Comparison of ENCODE assay signal across 19 cellular contexts in the genomic region with DNA sequence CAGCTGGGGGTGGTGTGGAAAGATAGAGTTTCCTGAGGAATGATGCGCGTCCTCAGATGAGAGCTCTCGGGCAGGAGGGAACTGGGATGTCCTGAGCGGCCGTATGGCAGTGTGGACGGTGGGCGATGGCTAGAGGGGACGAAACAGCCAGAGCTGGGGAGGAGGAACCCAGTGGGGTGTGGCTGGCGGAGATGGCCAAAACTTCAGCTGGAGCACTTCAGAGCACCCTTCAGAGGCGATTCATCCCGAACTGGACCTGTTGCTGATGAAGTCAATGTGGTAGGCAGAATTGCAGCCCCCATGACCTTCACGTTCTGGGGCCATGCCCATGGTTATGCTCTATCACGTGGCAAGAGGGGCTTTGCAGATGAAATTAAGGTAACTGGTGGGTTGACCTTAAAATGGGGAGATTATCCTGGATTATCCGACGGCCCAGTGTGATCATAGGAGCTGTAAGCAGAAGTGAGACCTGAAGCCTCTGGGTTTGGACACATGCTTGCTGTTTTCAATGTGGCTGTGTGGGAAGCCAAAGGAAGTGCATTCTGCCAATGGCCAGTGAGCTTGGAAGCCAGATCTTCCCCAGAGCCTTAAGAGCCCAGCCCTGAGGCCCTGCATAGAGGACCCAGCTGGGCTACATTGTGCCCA. TPM values are rescaled to one million over a fixed set of nuclear protein-coding genes. Genes with fewer than 3 reads are reported as not detected.
DNase-seq lines count a peak whose midpoint lies in the region; ATAC-seq and TF ChIP-seq lines count a peak whose summit lies in the region.
"Had no signal": no experiment of that assay in that cellular context is flagged by ENCODE, and none has a peak within 500 bp of the region (broad histone marks: within the 10 kb centered on the region; RNA-seq: fewer than 3 reads in every experiment).

No MANE protein-coding gene starts in this region.

- H3K4me1 Mint-ChIP-seq in activated T-cell treated with anti-CD3 and anti-CD28 coated beads, Interleukin-2, amount 50 U/mL, for 72 hours (ENCODE audit: low read depth), result peaks cover 5% of the 10 kb centered on the region
- no peaks in the 10 kb centered on the region for H3K4me1 Mint-ChIP-seq in endothelial cell (ENCODE audit: unreplicated experiment)
- H3K4me1 Mint-ChIP-seq: naive B cell had no signal

- TF ChIP-seq CTCF in endothelial cell (IDR thresholded peaks at IDR 0.05; ENCODE audit: unreplicated experiment) (no peak), sigmoid colon (IDR thresholded peaks at IDR 0.05) (no peak)

- peaks cover 4 to 14% of the 10 kb centered on the region in 2 donors for H3K36me3 Mint-ChIP-seq in activated T-cell treated with anti-CD3 and anti-CD28 coated beads, Interleukin-2, amount 50 U/mL, for 72 hours (ENCODE audit: insufficient read depth in 2 of 2)
- H3K36me3 Mint-ChIP-seq in endothelial cell (ENCODE audit: low read depth, unreplicated experiment), result peaks cover 26% of the 10 kb centered on the region

- H3K9me3 ChIP-seq in sigmoid colon, result no peaks in the 10 kb centered on the region
- H3K9me3 ChIP-seq: A549, gastroesophageal sphincter, Peyer's patch, psoas muscle, spleen, tibial artery had no signal

- WGBS in sigmoid colon, 2 donors, result 96% methylated on average over 15 of the region's 15 CpGs

- intact Hi-C loops in sigmoid colon (cut with DNase I), result no loop called here

- H3K36me3 ChIP-seq in sigmoid colon, result peaks cover 0 to 18% (median 6%) of the 10 kb centered on the region in 4 donors

- H3K27ac ChIP-seq in sigmoid colon, result no peak overlapping the region
- H3K27ac ChIP-seq: A549, gastroesophageal sphincter, Peyer's patch, psoas muscle, spleen, tibial artery had no signal

- no peak for TF ChIP-seq POLR2A in sigmoid colon (IDR thresholded peaks at IDR 0.05)

- no peak overlapping the region for H3K27ac Mint-ChIP-seq in activated T-cell treated with anti-CD3 and anti-CD28 coated beads, Interleukin-2, amount 50 U/mL, for 72 hours
- peak overlapping the region; percentile 34 for H3K27ac Mint-ChIP-seq in endothelial cell (ENCODE audit: unreplicated experiment)
- H3K27ac Mint-ChIP-seq: activated naive CD8-positive, alpha-beta T cell had no signal

- ATAC-seq in activated T-cell treated with anti-CD3 and anti-CD28 coated beads, Interleukin-2, amount 50 U/mL, for 72 hours (replicated peaks in 1 of 2), result no peak
- no peak for ATAC-seq in GM21390 (IDR thresholded peaks at IDR 0.05; ENCODE audit: unreplicated experiment)
- ATAC-seq: gastroesophageal sphincter, psoas muscle had no signal

- DNase-seq in activated T-cell treated with anti-CD3 and anti-CD28 coated beads, Interleukin-2, amount 50 U/mL, for 48 hours, result peak; percentile 19 to 21
- DNase-seq in activated T-cell treated with anti-CD3 and anti-CD28 coated beads, Interleukin-2, amount 50 U/mL, for 72 hours, result no peak
- peak; percentile 22 for DNase-seq in NCI-H82 treated with DMSO at 0.1 percent for 48 hours (lab: John Stamatoyannopoulos, UW; ENCODE audit: unreplicated experiment)
- DNase-seq in endothelial cell (ENCODE audit: low spot score), result no peak
- peak; percentile 59 for DNase-seq in sigmoid colon
- no peak for DNase-seq in A172 (ENCODE audit: low spot score)
- no peak for DNase-seq in iPS-NIHi7 (ENCODE audit: extremely low spot score)
- DNase-seq: activated CD4-positive, alpha-beta T cell treated with anti-CD3 and anti-CD28 coated beads for 48 hours; C1 segment of cervical spinal cord; naive B cell; psoas muscle; spleen had no signal

- no peak for TF ChIP-seq EP300 in sigmoid colon (IDR thresholded peaks at IDR 0.05)

- no peak overlapping the region for H3K4me3 Mint-ChIP-seq in activated T-cell treated with anti-CD3 and anti-CD28 coated beads, Interleukin-2, amount 50 U/mL, for 72 hours
- H3K4me3 Mint-ChIP-seq in endothelial cell (ENCODE audit: unreplicated experiment), result peak overlapping the region; percentile 40
- H3K4me3 Mint-ChIP-seq: activated naive CD8-positive, alpha-beta T cell; naive B cell had no signal

- no peaks in the 10 kb centered on the region for H3K9me3 Mint-ChIP-seq in activated T-cell treated with anti-CD3 and anti-CD28 coated beads, Interleukin-2, amount 50 U/mL, for 72 hours
- no peaks in the 10 kb centered on the region for H3K9me3 Mint-ChIP-seq in endothelial cell (ENCODE audit: unreplicated experiment)

- no peaks in the 10 kb centered on the region for H3K27me3 ChIP-seq in sigmoid colon
- H3K27me3 ChIP-seq: gastroesophageal sphincter, Peyer's patch, spleen, tibial artery had no signal

- no peaks in the 10 kb centered on the region for H3K4me1 ChIP-seq in sigmoid colon
- H3K4me1 ChIP-seq: A549, gastroesophageal sphincter, Peyer's patch, psoas muscle, spleen, tibial artery had no signal

- no peak overlapping the region for H3K4me3 ChIP-seq in sigmoid colon
- H3K4me3 ChIP-seq: A549, gastroesophageal sphincter, lung, Peyer's patch, psoas muscle, spleen, tibial artery had no signal

- no peaks in the 10 kb centered on the region for H3K27me3 Mint-ChIP-seq in activated T-cell treated with anti-CD3 and anti-CD28 coated beads, Interleukin-2, amount 50 U/mL, for 72 hours (ENCODE audit: low read depth)
- H3K27me3 Mint-ChIP-seq in endothelial cell (ENCODE audit: unreplicated experiment), result peaks cover 5% of the 10 kb centered on the region
- H3K27me3 Mint-ChIP-seq: activated naive CD8-positive, alpha-beta T cell; naive B cell had no signal

RNA-seq across cellular contexts. Expression of a gene that starts 52.3 kb away (rescaled TPM):
- total RNA-seq in activated T-cell treated with anti-CD3 and anti-CD28 coated beads, Interleukin-2, amount 50 U/mL, for 72 hours, result 100 to 1,000 TPM in 1 of 2 donors, 10 to 100 TPM in 1; 79.8 to 102 TPM
- 273 TPM for total RNA-seq in endothelial cell (ENCODE audit: unreplicated experiment)
- total RNA-seq in sigmoid colon, result 10 to 100 TPM; 29.9 to 69.5 (median 42.5) TPM
- 100 to 1,000 TPM; 105 to 235 (median 117) TPM for polyA plus RNA-seq in sigmoid colon
- total RNA-seq in A172 (2014; rRNA removed; shearing (Covaris generic)), result 88.6 and 91.5 TPM in 2 replicates

Comparison
In these comparisons a context has a peak if more than half of its experiments do, and no peak if none do; other contexts are left out.
1. DNase-seq: peak in activated T-cell treated with anti-CD3 and anti-CD28 coated beads, Interleukin-2, amount 50 U/mL, for 48 hours (2 of 2), NCI-H82 treated with DMSO at 0.1 percent for 48 hours (single experiment) and sigmoid colon (single experiment); none in activated T-cell treated with anti-CD3 and anti-CD28 coated beads, Interleukin-2, amount 50 U/mL, for 72 hours (0 of 2), endothelial cell (single experiment), A172 (single experiment) and iPS-NIHi7 (single experiment).